Comparison of ENCODE assay signal across 8 cellular contexts in the genomic region with DNA sequence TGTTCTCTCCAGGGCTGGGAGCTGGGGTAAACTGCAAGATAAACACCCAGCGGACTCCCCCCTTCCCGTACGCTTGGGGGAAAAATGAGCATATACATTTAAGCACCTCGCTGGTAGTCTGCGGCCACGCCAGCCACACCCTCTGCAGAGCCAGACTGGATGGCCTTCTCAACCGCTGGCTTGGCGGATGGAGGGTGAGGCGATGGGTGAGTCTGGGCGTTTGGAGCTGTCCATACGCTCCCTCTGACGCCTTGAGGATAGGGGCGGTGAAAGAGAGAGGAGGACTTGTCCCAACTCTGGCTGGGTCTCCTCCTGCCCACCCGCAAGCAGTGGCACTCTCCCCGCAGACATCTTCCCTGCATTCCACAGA. TPM values are rescaled to one million over a fixed set of nuclear protein-coding genes. Genes with fewer than 3 reads are reported as not detected.
DNase-seq lines count a peak whose midpoint lies in the region; ATAC-seq and TF ChIP-seq lines count a peak whose summit lies in the region.

No MANE protein-coding gene starts in this region.

- peaks cover 0 to 8% of the 10 kb centered on the region in 2 donors for H3K36me3 Mint-ChIP-seq in CD4-positive, alpha-beta memory T cell
- H3K36me3 Mint-ChIP-seq in effector memory CD8-positive, alpha-beta T cell (ENCODE audit: insufficient read depth), result peaks cover 4% of the 10 kb centered on the region
- H3K36me3 Mint-ChIP-seq in naive thymus-derived CD8-positive, alpha-beta T cell, result no peaks in the 10 kb centered on the region

- H3K36me3 ChIP-seq in CD4-positive, alpha-beta memory T cell (ENCODE audit: insufficient read depth, low read length), result no peaks in the 10 kb centered on the region
- peaks cover 45% of the 10 kb centered on the region for H3K36me3 ChIP-seq in MG63

- peak overlapping the region in 1 of 2 donors; percentile 87 for H3K4me3 ChIP-seq in CD4-positive, alpha-beta memory T cell (ENCODE audit: low read length in 2 of 2)
- H3K4me3 ChIP-seq in MG63, result peak overlapping the region; percentile 89

- no peaks in the 10 kb centered on the region for H3K27me3 ChIP-seq in CD4-positive, alpha-beta memory T cell (ENCODE audit: insufficient read depth, low read length)
- no peaks in the 10 kb centered on the region for H3K27me3 ChIP-seq in MG63

- peaks cover 10 to 41% (median 27%) of the 10 kb centered on the region in 4 donors for H3K4me1 Mint-ChIP-seq in CD4-positive, alpha-beta memory T cell
- peaks cover 23 to 24% of the 10 kb centered on the region in 2 donors for H3K4me1 Mint-ChIP-seq in effector memory CD8-positive, alpha-beta T cell (ENCODE audit: low read depth in 2 of 2)
- H3K4me1 Mint-ChIP-seq in naive thymus-derived CD8-positive, alpha-beta T cell, result peaks cover 15 to 26% (median 23%) of the 10 kb centered on the region in 4 donors

- no peak for ATAC-seq in effector memory CD8-positive, alpha-beta T cell (replicated peaks)
- no peak for ATAC-seq in naive thymus-derived CD8-positive, alpha-beta T cell

- POLR2A ChIA-PET in CD4-positive, alpha-beta memory T cell (lab: Charles Lee; ENCODE audit: partially characterized antibody), result interaction anchor here (0.7 to 3.8 kb wide), 4 partner anchors 10 to 95 kb away, joined by 3 to 38 read pairs (median 4); a partner anchor contains a TSS
- POLR2A ChIA-PET in naive thymus-derived CD8-positive, alpha-beta T cell (lab: Charles Lee), result interaction anchor here (1.8 kb wide), 1 partner anchor 37 kb away, joined by 6 read pairs; no protein-coding TSS in a partner anchor

- H3K4me3 Mint-ChIP-seq in CD4-positive, alpha-beta memory T cell, result peak overlapping the region; percentile 83 to 95 (median 92)
- H3K4me3 Mint-ChIP-seq in effector memory CD8-positive, alpha-beta T cell, result peak overlapping the region; percentile 92 to 95
- H3K4me3 Mint-ChIP-seq in naive thymus-derived CD8-positive, alpha-beta T cell, result peak overlapping the region; percentile 84 to 95 (median 90)

- DNase-seq in CD4-positive, alpha-beta memory T cell, result no peak
- DNase-seq in MG63, result peak; percentile 70
- DNase-seq in effector memory CD8-positive, alpha-beta T cell, result no peak
- no peak for DNase-seq in naive thymus-derived CD8-positive, alpha-beta T cell
- no peak for DNase-seq in GM13977 (ENCODE audit: low spot score)
- DNase-seq in NCI-H1048 (lab: John Stamatoyannopoulos, UW), result no peak
- no peak for DNase-seq in medulla oblongata (ENCODE audit: extremely low spot score)
- no peak for DNase-seq in NCI-H82 treated with DMSO at 0.1 percent for 48 hours (lab: John Stamatoyannopoulos, UW; ENCODE audit: unreplicated experiment)

- intact Hi-C loops in CD4-positive, alpha-beta memory T cell (cut with micrococcal nuclease), result loop anchor here (1.0 kb wide), 1 partner anchor 30 kb away; no protein-coding TSS in a partner anchor

- no peaks in the 10 kb centered on the region for H3K27me3 Mint-ChIP-seq in CD4-positive, alpha-beta memory T cell
- H3K27me3 Mint-ChIP-seq in effector memory CD8-positive, alpha-beta T cell, result peaks cover 0 to 9% of the 10 kb centered on the region in 2 donors
- peaks cover 0 to 8% (median 0%) of the 10 kb centered on the region in 5 donors for H3K27me3 Mint-ChIP-seq in naive thymus-derived CD8-positive, alpha-beta T cell

- peak overlapping the region; percentile 60 for H3K27ac ChIP-seq in CD4-positive, alpha-beta memory T cell (ENCODE audit: low read depth, low read length)

- no peaks in the 10 kb centered on the region for H3K9me3 ChIP-seq in CD4-positive, alpha-beta memory T cell (ENCODE audit: control insufficient read depth in 1 of 2, low read length in 2 of 2)
- H3K9me3 ChIP-seq in MG63, result no peaks in the 10 kb centered on the region

- H3K9me3 Mint-ChIP-seq in CD4-positive, alpha-beta memory T cell, result no peaks in the 10 kb centered on the region
- H3K9me3 Mint-ChIP-seq in effector memory CD8-positive, alpha-beta T cell, result no peaks in the 10 kb centered on the region
- no peaks in the 10 kb centered on the region for H3K9me3 Mint-ChIP-seq in naive thymus-derived CD8-positive, alpha-beta T cell

- no peak for TF ChIP-seq CTCF in GM13977 (IDR thresholded peaks at IDR 0.05; ENCODE audit: extremely low read depth, insufficient read depth, missing control alignments)

- CTCF ChIA-PET in CD4-positive, alpha-beta memory T cell (lab: Charles Lee; ENCODE audit: partially characterized antibody), result interaction anchor here (0.8 to 5.8 kb wide), 8 partner anchors 9 to 58 kb away, joined by 3 to 27 read pairs (median 4); a partner anchor contains a TSS

- peaks cover 12% of the 10 kb centered on the region for H3K4me1 ChIP-seq in CD4-positive, alpha-beta memory T cell (ENCODE audit: insufficient read depth, low read length)

- in situ Hi-C loops in GM13977 (cut with MboI; ENCODE audit: low pct_unique_long_range_greater_than_20kb, low sequenced_read_pairs, unreplicated experiment), result no loop called here

- H3K27ac Mint-ChIP-seq in CD4-positive, alpha-beta memory T cell, result peak overlapping the region in 5 of 7 donors; percentile 24 to 79 (median 53)
- peak overlapping the region in 1 of 2 donors; percentile 38 for H3K27ac Mint-ChIP-seq in effector memory CD8-positive, alpha-beta T cell
- H3K27ac Mint-ChIP-seq in naive thymus-derived CD8-positive, alpha-beta T cell, result peak overlapping the region in 6 of 10 donors; percentile 24 to 74 (median 60)

RNA-seq across cellular contexts. Expression of a gene that starts 1.0 kb away (rescaled TPM):
- total RNA-seq in CD4-positive, alpha-beta memory T cell, result 10 to 100 TPM; 13.9 to 16.3 TPM
- 1 to 10 TPM; 1.6 to 4.8 TPM for polyA plus RNA-seq in CD4-positive, alpha-beta memory T cell
- 162 and 248 TPM in 2 replicates for total RNA-seq in MG63 (2014; rRNA removed; shearing (Covaris generic); ENCODE audit: low replicate concordance)
- 1 to 10 TPM; 8.0 to 8.5 TPM for total RNA-seq in naive thymus-derived CD8-positive, alpha-beta T cell
- 1 to 10 TPM in 2 of 3 donors, under 1 TPM in 1; 0.40 to 1.5 (median 1.4) TPM for polyA plus RNA-seq in naive thymus-derived CD8-positive, alpha-beta T cell

RNA-seq across cellular contexts. Expression of a gene that starts 38.2 kb away (rescaled TPM):
- 10 to 100 TPM; 39.1 to 40.6 TPM for total RNA-seq in CD4-positive, alpha-beta memory T cell
- polyA plus RNA-seq in CD4-positive, alpha-beta memory T cell, result 10 to 100 TPM; 34.5 to 36.5 TPM
- total RNA-seq in MG63 (2014; rRNA removed; shearing (Covaris generic); ENCODE audit: low replicate concordance), result 16.9 and 25.8 TPM in 2 replicates
- 10 to 100 TPM; 44.4 to 45.3 TPM for total RNA-seq in naive thymus-derived CD8-positive, alpha-beta T cell
- polyA plus RNA-seq in naive thymus-derived CD8-positive, alpha-beta T cell, result 10 to 100 TPM; 27.9 to 47.4 (median 40.4) TPM
